18 cellular contexts compared by ENCODE assay signal in the genomic region with DNA sequence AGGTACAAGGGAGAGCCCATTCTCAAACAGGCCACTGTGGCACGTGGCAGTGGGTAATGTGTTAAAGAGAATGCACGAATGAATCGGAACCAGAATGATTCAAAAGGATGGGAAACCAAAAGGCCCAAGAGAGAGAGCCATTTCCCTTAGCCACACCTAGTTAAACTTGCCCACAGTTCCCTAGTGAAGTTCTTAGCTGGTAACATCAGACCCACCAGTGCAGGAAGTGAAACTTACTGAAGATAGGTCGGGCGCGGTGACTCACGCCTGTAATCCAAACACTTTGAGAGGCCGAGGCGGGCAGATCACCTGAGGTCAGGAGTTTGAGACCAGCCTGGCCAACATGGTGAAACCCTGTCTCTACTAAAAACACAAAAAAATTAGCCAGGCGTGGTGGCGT.
DNase-seq lines count a peak whose midpoint lies in the region; ATAC-seq, FAIRE-seq and TF ChIP-seq lines count a peak whose summit lies in the region.
"Had no signal": no experiment of that assay in that cellular context is flagged by ENCODE, and none has a peak within 500 bp of the region (broad histone marks: within the 10 kb centered on the region; RNA-seq: fewer than 3 reads in every experiment).

No MANE protein-coding gene starts in this region.

- H3K9me3 ChIP-seq in K562 (replicated peaks; ENCODE audit: control insufficient read depth, insufficient read depth, low read depth, low read length) (no peaks in the 10 kb centered on the region), body of pancreas (no peaks in the 10 kb centered on the region)
- H3K9me3 ChIP-seq: pancreas, uterus had no signal

- FAIRE-seq in K562 (lab: Jason Lieb, UNC): no peak
- FAIRE-seq: pancreas had no signal

- H3K27ac ChIP-seq in K562 (ENCODE audit: extremely low read depth, low read depth, low read length) (no peak overlapping the region), body of pancreas (no peak overlapping the region)
- H3K27ac ChIP-seq: GM23248, pancreas, sigmoid colon, uterus had no signal

- no peaks in the 10 kb centered on the region for H4K20me1 ChIP-seq in K562 (replicated peaks; ENCODE audit: control insufficient read depth, insufficient read depth, low read length)

- H3K9ac ChIP-seq in K562 (ENCODE audit: insufficient read depth in 1 of 2, low read depth in 2 of 2, low read length in 2 of 2): no peak overlapping the region
- H3K9ac ChIP-seq: GM23248 had no signal

- H3K79me2 ChIP-seq in K562 (ENCODE audit: control insufficient read depth, insufficient read depth, low read length): no peaks in the 10 kb centered on the region

- H3K36me3 ChIP-seq in K562 (ENCODE audit: control insufficient read depth, insufficient read depth, low read length) (no peaks in the 10 kb centered on the region), body of pancreas (replicated peaks in 1 of 2; ENCODE audit: insufficient read depth in 1 of 2, low read depth in 2 of 2) (no peaks in the 10 kb centered on the region)
- H3K36me3 ChIP-seq: pancreas, sigmoid colon, uterus had no signal

- BruUV-seq in K562 (replicated peaks; lab: Mats Ljungman, UMichigan): no TSS peak

- 50% methylated on average over 11 of the region's 11 CpGs for WGBS in K562 (ENCODE audit: insufficient coverage, low coverage, missing lambda C conversion rate)
- 78 to 85% methylated on average over 11 of the region's 11 CpGs for WGBS in body of pancreas, 2 donors

- TF ChIP-seq CTCF in GM12864 (IDR thresholded peaks at IDR 0.05; ENCODE audit: low read depth, low read length, missing control alignments): no peak
- TF ChIP-seq CTCF in K562 (IDR thresholded peaks at IDR 0.05 in 2 of 3, conservative IDR thresholded peaks at IDR 0.05 in 1 of 3; ENCODE audit: insufficient read depth in 2 of 3, low read depth in 1 of 3, low read length in 3 of 3): no peak
- no peak for TF ChIP-seq CTCF in body of pancreas (IDR thresholded peaks at IDR 0.05)

- POLR2A ChIA-PET in K562 (lab: Yijun Ruan, JAX): interaction anchor here (1.4 kb wide), 1 partner anchor 8 kb away, joined by 5 read pairs; no protein-coding TSS in a partner anchor

- H2AFZ ChIP-seq in K562 (ENCODE audit: low read depth, low read length): no peak overlapping the region
- H2AFZ ChIP-seq: GM23248 had no signal

- no peak for TF ChIP-seq EP300 in K562 (IDR thresholded peaks at IDR 0.05; ENCODE audit: low read length)

- no peaks in the 10 kb centered on the region for H3K9me1 ChIP-seq in K562 (ENCODE audit: control insufficient read depth, insufficient read depth, low read length)

- H3K4me3 ChIP-seq in GM12864 (ENCODE audit: low read depth, low read length) (no peak overlapping the region), K562 (no peak overlapping the region), body of pancreas (no peak overlapping the region)
- H3K4me3 ChIP-seq: GM23248, pancreas, sigmoid colon, uterus had no signal

- 0 out of 2 replicates have a peak overlapping the region, but pooled peaks have one; percentile 8 for H3K4me2 ChIP-seq in K562 (ENCODE audit: insufficient read depth, low read length)

- DNase-seq in GM12864 (ENCODE audit: low read depth) (peak; percentile 37), NCI-H226 (peak; percentile 25), K562 (ENCODE audit: extremely low read depth in 1 of 4, low spot score in 3 of 4) (no peak), body of pancreas (no peak), NCI-H1048 (lab: John Stamatoyannopoulos, UW) (no peak), DMS53 (lab: John Stamatoyannopoulos, UW) (no peak)
- DNase-seq: activated naive CD4-positive, alpha-beta T cell treated with anti-CD3 and anti-CD28 coated beads, Interleukin-2, amount 10 ng/mL, durations not matched to agents 7 days and 5 days; Calu3; GDM1; GM23248; islet precursor cell; naive B cell; NCI-H510A treated with DMSO at 0.1 percent for 48 hours; pancreas; sigmoid colon; substantia nigra; uterus had no signal

- CTCF ChIA-PET in K562 (lab: Yijun Ruan, JAX; ENCODE audit: low intra/inter-chr PET ratio): no interaction called here

- H3K27me3 ChIP-seq in K562 (ENCODE audit: control insufficient read depth in 2 of 2, insufficient read depth in 2 of 2, low read length in 2 of 2): no peaks in the 10 kb centered on the region
- no peaks in the 10 kb centered on the region for H3K27me3 ChIP-seq in body of pancreas
- H3K27me3 ChIP-seq: pancreas, sigmoid colon, uterus had no signal

- H3K4me1 ChIP-seq in K562 (replicated peaks in 1 of 2; ENCODE audit: control insufficient read depth in 2 of 2, insufficient read depth in 2 of 2, low read length in 2 of 2) (peaks cover 41 to 59% of the 10 kb centered on the region in 2 experiments), body of pancreas (no peaks in the 10 kb centered on the region)
- H3K4me1 ChIP-seq: pancreas, uterus had no signal

- intact Hi-C loops in K562 (cut with micrococcal nuclease): loop anchor here (5.0 kb wide), 1 partner anchor 69 kb away; no protein-coding TSS in a partner anchor
- intact Hi-C loops in body of pancreas (cut with DNase I): no loop called here

- no peak for TF ChIP-seq POLR2A in K562 (conservative IDR thresholded peaks at IDR 0.05)
- no peak for TF ChIP-seq POLR2A in body of pancreas (IDR thresholded peaks at IDR 0.05)

- ATAC-seq in GM21526 (IDR thresholded peaks at IDR 0.05; ENCODE audit: low FRiP score, unreplicated experiment): peak; percentile 47
- ATAC-seq in K562: no peak
- ATAC-seq in body of pancreas: no peak
- ATAC-seq: pancreas had no signal

- in situ Hi-C loops in K562 (cut with MboI): no loop called here

- TF ChIP-seq RAD21 in K562 (CRISPR knock-in tag; conservative IDR thresholded peaks at IDR 0.05 in 1 of 2, IDR thresholded peaks at IDR 0.05 in 1 of 2): no peak

TF ChIP-seq in K562, 482 proteins besides CTCF, POLR2A, EP300 and RAD21:
- TF ChIP-seq JUND (IDR thresholded peaks at IDR 0.05; ENCODE audit: borderline replicate concordance, low read depth, low read length): peak; percentile 27; the same call in 1 of the 2 replicates
- no peak for TF ChIP-seq JUND (tag; IDR thresholded peaks at IDR 0.05; ENCODE audit: borderline replicate concordance, low read depth, low read length)
- TF ChIP-seq ZNF347 (CRISPR knock-in tag; IDR thresholded peaks at IDR 0.05; ENCODE audit: low read depth): no peak
- TF ChIP-seq, protein P1, sequence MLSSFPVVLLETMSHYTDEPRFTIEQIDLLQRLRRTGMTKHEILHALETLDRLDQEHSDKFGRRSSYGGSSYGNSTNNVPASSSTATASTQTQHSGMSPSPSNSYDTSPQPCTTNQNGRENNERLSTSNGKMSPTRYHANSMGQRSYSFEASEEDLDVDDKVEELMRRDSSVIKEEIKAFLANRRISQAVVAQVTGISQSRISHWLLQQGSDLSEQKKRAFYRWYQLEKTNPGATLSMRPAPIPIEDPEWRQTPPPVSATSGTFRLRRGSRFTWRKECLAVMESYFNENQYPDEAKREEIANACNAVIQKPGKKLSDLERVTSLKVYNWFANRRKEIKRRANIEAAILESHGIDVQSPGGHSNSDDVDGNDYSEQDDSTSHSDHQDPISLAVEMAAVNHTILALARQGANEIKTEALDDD (IDR thresholded peaks at IDR 0.05): peak; percentile 82
- no peak for TF ChIP-seq RUNX1 (IDR thresholded peaks at IDR 0.05; ENCODE audit: low read depth)
- TF ChIP-seq, protein P2, sequence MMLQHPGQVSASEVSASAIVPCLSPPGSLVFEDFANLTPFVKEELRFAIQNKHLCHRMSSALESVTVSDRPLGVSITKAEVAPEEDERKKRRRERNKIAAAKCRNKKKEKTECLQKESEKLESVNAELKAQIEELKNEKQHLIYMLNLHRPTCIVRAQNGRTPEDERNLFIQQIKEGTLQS (IDR thresholded peaks at IDR 0.05): peak; percentile 55
- TF ChIP-seq, protein P2 (CRISPR knock-in tag; conservative IDR thresholded peaks at IDR 0.05): no peak
- peak; percentile 54 for TF ChIP-seq BCOR (IDR thresholded peaks at IDR 0.05)

Comparison
In these comparisons a context has a peak if more than half of its experiments do, and no peak if none do; other contexts are left out.
1. DNase-seq: peak in GM12864 (single experiment) and NCI-H226 (single experiment); none in K562 (0 of 4), body of pancreas (0 of 4), NCI-H1048 (single experiment) and DMS53 (single experiment).